ENCODE assay signal across 9 cellular contexts in genomic region chr9:135480071-135480941, GRCh38. TPM values are rescaled to one million over a fixed set of nuclear protein-coding genes. Genes with fewer than 3 reads are reported as not detected.
DNase-seq lines count a peak whose midpoint lies in the region; ATAC-seq and TF ChIP-seq lines count a peak whose summit lies in the region.
"Had no signal": no experiment of that assay in that cellular context is flagged by ENCODE, and none has a peak within 500 bp of the region (broad histone marks: within the 10 kb centered on the region; RNA-seq: fewer than 3 reads in every experiment).

No MANE protein-coding gene starts in this region.

- no peak for TF ChIP-seq CTCF in suprapubic skin (IDR thresholded peaks at IDR 0.05)

- H3K4me1 ChIP-seq in suprapubic skin = peaks cover 15% of the 10 kb centered on the region

- peaks cover 13% of the 10 kb centered on the region for H3K36me3 ChIP-seq in suprapubic skin

- ATAC-seq in left lobe of liver (peak; percentile 75), HG03175 (IDR thresholded peaks at IDR 0.05; ENCODE audit: unreplicated experiment) (no peak)

- WGBS in suprapubic skin = 3% methylated on average over 19 of the region's 76 CpGs

- TF ChIP-seq POLR2A in suprapubic skin (IDR thresholded peaks at IDR 0.05) = no peak

- H3K4me3 ChIP-seq in suprapubic skin = peak overlapping the region; percentile 83

- DNase-seq in NCI-H2196 (lab: John Stamatoyannopoulos, UW; ENCODE audit: unreplicated experiment) = peak; percentile 34
- no peak for DNase-seq in NCI-H2196 treated with DMSO at 0.1 percent for 48 hours (lab: John Stamatoyannopoulos, UW; ENCODE audit: unreplicated experiment)
- DNase-seq in NCI-H345 (lab: John Stamatoyannopoulos, UW) = peak; percentile 61
- peak; percentile 19 for DNase-seq in cerebellar cortex (ENCODE audit: low spot score)
- DNase-seq in left lobe of liver (ENCODE audit: low spot score) = no peak
- no peak for DNase-seq in suprapubic skin (ENCODE audit: low spot score in 2 of 2)
- DNase-seq in inferior parietal cortex (ENCODE audit: extremely low spot score) = no peak
- DNase-seq: DND-41 had no signal

- no peaks in the 10 kb centered on the region for H3K27me3 ChIP-seq in suprapubic skin

- H3K9me3 ChIP-seq in suprapubic skin = no peaks in the 10 kb centered on the region

- peak overlapping the region; percentile 26 for H3K27ac ChIP-seq in suprapubic skin

- no peak for TF ChIP-seq EP300 in suprapubic skin (IDR thresholded peaks at IDR 0.05)

RNA-seq across cellular contexts. Expression of gene PPP1R26, which starts 0.7 kb away (rescaled TPM):
- total RNA-seq in left lobe of liver = 7.4 TPM
- 10 to 100 TPM in 2 of 4 donors, 1 to 10 TPM in 2; 6.2 to 11.0 (median 9.0) TPM for total RNA-seq in suprapubic skin

RNA-seq across cellular contexts. Expression of gene MRPS2, which starts 20.2 kb away (rescaled TPM):
- total RNA-seq in left lobe of liver = 30.7 TPM
- total RNA-seq in suprapubic skin = 10 to 100 TPM; 51.5 to 61.7 (median 55.1) TPM

RNA-seq across cellular contexts. Expression of gene LCN1, which starts 40.9 kb away (rescaled TPM):
- not detected for total RNA-seq in left lobe of liver
- not detected for total RNA-seq in suprapubic skin

Comparison
In these comparisons a context has a peak if more than half of its experiments do, and no peak if none do; other contexts are left out.
1. DNase-seq: peak in NCI-H2196 (single experiment), NCI-H345 (single experiment) and cerebellar cortex (single experiment); none in NCI-H2196 treated with DMSO at 0.1 percent for 48 hours (single experiment), left lobe of liver (single experiment), suprapubic skin (0 of 2) and inferior parietal cortex (single experiment).